Comparison of ENCODE assay signal across 8 cellular contexts in genomic region chr13:51452391-51453307, GRCh38. TPM values are rescaled to one million over a fixed set of nuclear protein-coding genes. Genes with fewer than 3 reads are reported as not detected.
DNase-seq lines count a peak whose midpoint lies in the region; TF ChIP-seq lines count a peak whose summit lies in the region.

INTS6 (minus strand) TSS chr13:51453036; CDS start chr13:51452525, 511 bp downstream.

- no peaks in the 10 kb centered on the region for H4K20me1 ChIP-seq in H9 (ENCODE audit: control insufficient read depth, insufficient read depth, insufficient read length)

- no peak within 1 kb of the TSS for H2BK12ac ChIP-seq in H9 (ENCODE audit: insufficient read length, low read depth, low read length)

- peaks cover 13% of the 10 kb centered on the region for H3K9me3 ChIP-seq in H9 (ENCODE audit: control insufficient read depth, low read depth, low read length)
- no peaks in the 10 kb centered on the region for H3K9me3 ChIP-seq in MG63

- H3T11ph ChIP-seq in H9 (ENCODE audit: low read length): no peak within 1 kb of the TSS

- H3K4ac ChIP-seq in H9 (ENCODE audit: low read depth, low read length): no peak within 1 kb of the TSS

- peaks cover 2% of the 10 kb centered on the region; the same call in 1 of the 2 replicates for H3K4me1 ChIP-seq in H9 (ENCODE audit: insufficient read depth, low read length)

- H3K4me3 Mint-ChIP-seq in H9 (peak within 1 kb of the TSS; percentile 88 to 91), nephron (peak within 1 kb of the TSS; percentile 92 to 95 (median 93))
- peak within 1 kb of the TSS; percentile 93 for H3K4me3 Mint-ChIP-seq in stimulated activated naive CD8-positive, alpha-beta T cell treated with anti-CD3 and anti-CD28 coated beads, Interleukin-15, Interleukin-2, amounts not matched to agents 100 ng/mL and 50 ng/mL, for 24 hours

- H3K4me3 ChIP-seq in MG63 (peak within 1 kb of the TSS; percentile 83), fibroblast of the aortic adventitia (ENCODE audit: low read depth, low read length) (peak within 1 kb of the TSS; percentile 90)

- H3K27ac Mint-ChIP-seq in H9 (peak within 1 kb of the TSS; percentile 98 to 99 (median 98)), nephron (peak within 1 kb of the TSS; percentile 88 to 98 (median 95))
- peak within 1 kb of the TSS; percentile 98 for H3K27ac Mint-ChIP-seq in stimulated activated naive CD8-positive, alpha-beta T cell treated with anti-CD3 and anti-CD28 coated beads, Interleukin-15, Interleukin-2, amounts not matched to agents 100 ng/mL and 50 ng/mL, for 24 hours

- peaks cover 59% of the 10 kb centered on the region for H3K36me3 ChIP-seq in MG63

- H4K8ac ChIP-seq in H9 (replicated peaks; ENCODE audit: insufficient read length, low read depth, low read length): no peak within 1 kb of the TSS

- no CpG with 5 or more reads among the region's 79 CpGs for WGBS in H9 (ENCODE audit: extremely low coverage, insufficient read length, low lambda C conversion rate)

- no peak within 1 kb of the TSS for H3K56ac ChIP-seq in H9 (ENCODE audit: insufficient read length, low read depth, low read length)

- H3K4me1 Mint-ChIP-seq in H9 (peaks cover 20 to 30% of the 10 kb centered on the region in 2 experiments), nephron (peaks cover 22% of the 10 kb centered on the region)
- peaks cover 41% of the 10 kb centered on the region for H3K4me1 Mint-ChIP-seq in stimulated activated naive CD8-positive, alpha-beta T cell treated with anti-CD3 and anti-CD28 coated beads, Interleukin-15, Interleukin-2, amounts not matched to agents 100 ng/mL and 50 ng/mL, for 24 hours (ENCODE audit: low read depth)

- no peak within 1 kb of the TSS for H2BK120ac ChIP-seq in H9 (ENCODE audit: low read depth, low read length, poor library complexity, severe bottlenecking)

- peak; percentile 100 for DNase-seq in ELR (ENCODE audit: low read depth)
- DNase-seq in H9: peak; percentile 99
- DNase-seq in MG63: peak; percentile 98
- peak; percentile 94 for DNase-seq in SHP77 treated with DMSO at 0.1 percent for 48 hours (lab: John Stamatoyannopoulos, UW)
- peak; percentile 99 for DNase-seq in activated effector memory CD4-positive, alpha-beta T cell treated with anti-CD3 and anti-CD28 coated beads, Interleukin-2, amount 50 U/mL, for 16 hours
- DNase-seq in fibroblast of the aortic adventitia (ENCODE audit: low read depth): peak; percentile 99

- H2BK20ac ChIP-seq in H9 (ENCODE audit: low read depth, low read length, poor library complexity, severe bottlenecking): no peak within 1 kb of the TSS

- no peaks in the 10 kb centered on the region for H3K27me3 ChIP-seq in H9 (ENCODE audit: insufficient read depth, low read length)
- H3K27me3 ChIP-seq in MG63: no peaks in the 10 kb centered on the region

- no peaks in the 10 kb centered on the region for H3K79me1 ChIP-seq in H9 (ENCODE audit: insufficient read depth, low read depth, low read length, poor library complexity, severe bottlenecking)

- peak within 1 kb of the TSS; percentile 80 for H3K14ac ChIP-seq in H9 (ENCODE audit: insufficient read depth, low read length)

- H3K36me3 Mint-ChIP-seq in H9 (ENCODE audit: insufficient read depth in 1 of 3, low read depth in 3 of 3) (peaks cover 17 to 52% (median 47%) of the 10 kb centered on the region in 3 experiments), nephron (ENCODE audit: low read depth) (peaks cover 28% of the 10 kb centered on the region)
- H3K36me3 Mint-ChIP-seq in stimulated activated naive CD8-positive, alpha-beta T cell treated with anti-CD3 and anti-CD28 coated beads, Interleukin-15, Interleukin-2, amounts not matched to agents 100 ng/mL and 50 ng/mL, for 24 hours (ENCODE audit: low read depth): peaks cover 53% of the 10 kb centered on the region

- H3K27me3 Mint-ChIP-seq in H9 (ENCODE audit: low read depth): no peaks in the 10 kb centered on the region
- H3K27me3 Mint-ChIP-seq in nephron (ENCODE audit: low read depth): peaks cover 3% of the 10 kb centered on the region
- no peaks in the 10 kb centered on the region for H3K27me3 Mint-ChIP-seq in stimulated activated naive CD8-positive, alpha-beta T cell treated with anti-CD3 and anti-CD28 coated beads, Interleukin-15, Interleukin-2, amounts not matched to agents 100 ng/mL and 50 ng/mL, for 24 hours

- peaks cover 5% of the 10 kb centered on the region for H3K23me2 ChIP-seq in H9 (ENCODE audit: insufficient read length, low read depth, low read length, poor library complexity, severe bottlenecking)

- peak within 1 kb of the TSS; percentile 81 for H3K18ac ChIP-seq in H9 (ENCODE audit: insufficient read length, low read depth, low read length)

- no peak within 1 kb of the TSS for H2BK15ac ChIP-seq in H9 (ENCODE audit: low read depth, low read length)

- no peak within 1 kb of the TSS for H2AFZ ChIP-seq in H9 (ENCODE audit: low read length)

- H3K23ac ChIP-seq in H9 (ENCODE audit: insufficient read length, low read depth, low read length): no peak within 1 kb of the TSS

- H4K5ac ChIP-seq in H9 (ENCODE audit: insufficient read length, low read depth, low read length): no peak within 1 kb of the TSS

- H3K27ac ChIP-seq in H9 (ENCODE audit: insufficient read length, low read depth, low read length): peak within 1 kb of the TSS; percentile 14

- no peak within 1 kb of the TSS for H2BK5ac ChIP-seq in H9 (ENCODE audit: insufficient read length, low read length)

- TF ChIP-seq CTCF in H9 (conservative IDR thresholded peaks at IDR 0.05) (no peak), fibroblast of the aortic adventitia (IDR thresholded peaks at IDR 0.05; ENCODE audit: insufficient read depth, low read length) (no peak), nephron (IDR thresholded peaks at IDR 0.05; ENCODE audit: unreplicated experiment in 3 of 3) (no peak)

- H3K4me2 ChIP-seq in H9 (ENCODE audit: insufficient read depth, insufficient read length, low read length): peak within 1 kb of the TSS; percentile 65

- H3K79me2 ChIP-seq in H9 (ENCODE audit: insufficient read depth, low read length): no peaks in the 10 kb centered on the region

- H4K91ac ChIP-seq in H9 (ENCODE audit: insufficient read length, low read depth, low read length): no peak within 1 kb of the TSS

- H3K9ac ChIP-seq in H9 (ENCODE audit: extremely low read depth, insufficient read length, low read length): peak within 1 kb of the TSS; percentile 92

- H3K9me3 Mint-ChIP-seq in H9: peaks cover 8 to 10% of the 10 kb centered on the region in 2 experiments; a peak in 4 of 5 replicates
- H3K9me3 Mint-ChIP-seq in nephron: no peaks in the 10 kb centered on the region
- peaks cover 3% of the 10 kb centered on the region for H3K9me3 Mint-ChIP-seq in stimulated activated naive CD8-positive, alpha-beta T cell treated with anti-CD3 and anti-CD28 coated beads, Interleukin-15, Interleukin-2, amounts not matched to agents 100 ng/mL and 50 ng/mL, for 24 hours

- no peak within 1 kb of the TSS for H2AK5ac ChIP-seq in H9 (ENCODE audit: insufficient read length, low read length)

RNA-seq across cellular contexts. Expression of gene INTS6, which starts in this region (rescaled TPM):
- total RNA-seq in H9 (2021) (60.4 and 61.2 TPM in 2 replicates), fibroblast of the aortic adventitia (ENCODE audit: low replicate concordance) (17.3 and 41.1 TPM in 2 replicates)
- 15.6 and 22.6 TPM in 2 replicates for total RNA-seq in MG63 (2014; rRNA removed; shearing (Covaris generic); ENCODE audit: low replicate concordance)

Comparison
In these comparisons a context has a peak if more than half of its experiments do, and no peak if none do; other contexts are left out.
1. Peak in every context shown above with its lines: DNase-seq, H3K4me3 ChIP-seq and H3K27ac ChIP-seq.